Comparison of ENCODE assay signal across 1 cellular context in the genomic region with DNA sequence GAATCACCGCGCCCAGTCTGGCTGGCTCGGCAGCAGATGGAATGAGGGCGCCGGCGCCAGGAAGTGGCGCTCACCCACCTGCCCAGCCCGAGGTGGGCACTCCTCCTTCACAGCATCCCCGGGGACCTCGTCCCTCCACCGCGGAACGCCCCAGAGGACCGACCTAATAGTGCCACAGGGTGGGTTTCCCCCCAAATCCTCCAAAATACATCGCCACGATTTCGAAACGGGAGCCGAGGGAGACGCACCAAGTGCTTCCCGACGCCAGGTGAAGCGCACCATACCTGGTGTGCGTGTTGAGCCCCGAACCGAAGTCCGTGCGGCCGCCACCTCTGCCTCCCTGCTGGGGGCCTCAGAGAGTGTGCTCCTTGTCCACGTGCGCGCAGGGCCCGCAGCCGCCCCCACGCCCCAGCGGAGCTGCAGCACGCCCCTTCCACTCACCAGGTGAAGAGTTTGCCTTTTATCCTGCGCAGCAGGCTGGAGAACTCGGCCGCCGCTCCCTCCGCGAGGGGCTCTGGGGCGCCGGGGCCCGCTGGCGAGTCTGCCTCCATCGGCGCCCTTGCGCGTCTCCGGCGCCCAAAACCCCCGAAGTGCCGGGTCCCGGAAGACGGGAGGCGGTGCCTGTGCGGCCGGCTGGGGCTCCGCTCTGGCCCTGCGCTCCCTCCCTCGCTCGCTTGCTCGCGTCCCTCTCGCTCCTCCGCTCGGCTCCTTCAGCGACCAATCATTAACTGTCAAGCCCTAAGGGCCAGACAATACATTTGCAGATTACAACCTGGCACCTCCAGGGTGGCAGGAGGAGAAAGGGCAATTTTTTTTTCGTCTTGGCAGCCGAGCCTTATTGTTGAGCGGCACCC.
TF ChIP-seq lines count a peak whose summit lies in the region.

A gene with protein sequence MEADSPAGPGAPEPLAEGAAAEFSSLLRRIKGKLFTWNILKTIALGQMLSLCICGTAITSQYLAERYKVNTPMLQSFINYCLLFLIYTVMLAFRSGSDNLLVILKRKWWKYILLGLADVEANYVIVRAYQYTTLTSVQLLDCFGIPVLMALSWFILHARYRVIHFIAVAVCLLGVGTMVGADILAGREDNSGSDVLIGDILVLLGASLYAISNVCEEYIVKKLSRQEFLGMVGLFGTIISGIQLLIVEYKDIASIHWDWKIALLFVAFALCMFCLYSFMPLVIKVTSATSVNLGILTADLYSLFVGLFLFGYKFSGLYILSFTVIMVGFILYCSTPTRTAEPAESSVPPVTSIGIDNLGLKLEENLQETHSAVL (minus strand): TSS at position 571 of the 854 bp plus-strand sequence. CDS start 20 bp downstream, at position 551.

TF ChIP-seq in HepG2, 621 proteins besides CTCF, POLR2A, EP300 and RAD21 (continued from another document and continues in another):
- TF ChIP-seq, protein P1, sequence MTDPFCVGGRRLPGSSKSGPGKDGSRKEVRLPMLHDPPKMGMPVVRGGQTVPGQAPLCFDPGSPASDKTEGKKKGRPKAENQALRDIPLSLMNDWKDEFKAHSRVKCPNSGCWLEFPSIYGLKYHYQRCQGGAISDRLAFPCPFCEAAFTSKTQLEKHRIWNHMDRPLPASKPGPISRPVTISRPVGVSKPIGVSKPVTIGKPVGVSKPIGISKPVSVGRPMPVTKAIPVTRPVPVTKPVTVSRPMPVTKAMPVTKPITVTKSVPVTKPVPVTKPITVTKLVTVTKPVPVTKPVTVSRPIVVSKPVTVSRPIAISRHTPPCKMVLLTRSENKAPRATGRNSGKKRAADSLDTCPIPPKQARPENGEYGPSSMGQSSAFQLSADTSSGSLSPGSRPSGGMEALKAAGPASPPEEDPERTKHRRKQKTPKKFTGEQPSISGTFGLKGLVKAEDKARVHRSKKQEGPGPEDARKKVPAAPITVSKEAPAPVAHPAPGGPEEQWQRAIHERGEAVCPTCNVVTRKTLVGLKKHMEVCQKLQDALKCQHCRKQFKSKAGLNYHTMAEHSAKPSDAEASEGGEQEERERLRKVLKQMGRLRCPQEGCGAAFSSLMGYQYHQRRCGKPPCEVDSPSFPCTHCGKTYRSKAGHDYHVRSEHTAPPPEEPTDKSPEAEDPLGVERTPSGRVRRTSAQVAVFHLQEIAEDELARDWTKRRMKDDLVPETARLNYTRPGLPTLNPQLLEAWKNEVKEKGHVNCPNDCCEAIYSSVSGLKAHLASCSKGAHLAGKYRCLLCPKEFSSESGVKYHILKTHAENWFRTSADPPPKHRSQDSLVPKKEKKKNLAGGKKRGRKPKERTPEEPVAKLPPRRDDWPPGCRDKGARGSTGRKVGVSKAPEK (CRISPR knock-in tag; IDR thresholded peaks at IDR 0.05; ENCODE audit: borderline replicate concordance) = peak; percentile 76; the same call in 1 of the 2 replicates
- no peak for TF ChIP-seq CAMTA2 (CRISPR knock-in tag; IDR thresholded peaks at IDR 0.05; ENCODE audit: borderline replicate concordance)
- TF ChIP-seq MTF2 (CRISPR knock-in tag; IDR thresholded peaks at IDR 0.05; ENCODE audit: borderline replicate concordance) = no peak
- TF ChIP-seq TMF1 (CRISPR knock-in tag; IDR thresholded peaks at IDR 0.05; ENCODE audit: low read depth) = 0 out of 2 replicates have a peak, but pooled peaks have one; percentile 60
- TF ChIP-seq ZFP36L2 (CRISPR knock-in tag; IDR thresholded peaks at IDR 0.05) = no peak
- peak; percentile 40 for TF ChIP-seq YEATS2 (CRISPR knock-in tag; IDR thresholded peaks at IDR 0.05; ENCODE audit: borderline replicate concordance)
- TF ChIP-seq, protein P2, sequence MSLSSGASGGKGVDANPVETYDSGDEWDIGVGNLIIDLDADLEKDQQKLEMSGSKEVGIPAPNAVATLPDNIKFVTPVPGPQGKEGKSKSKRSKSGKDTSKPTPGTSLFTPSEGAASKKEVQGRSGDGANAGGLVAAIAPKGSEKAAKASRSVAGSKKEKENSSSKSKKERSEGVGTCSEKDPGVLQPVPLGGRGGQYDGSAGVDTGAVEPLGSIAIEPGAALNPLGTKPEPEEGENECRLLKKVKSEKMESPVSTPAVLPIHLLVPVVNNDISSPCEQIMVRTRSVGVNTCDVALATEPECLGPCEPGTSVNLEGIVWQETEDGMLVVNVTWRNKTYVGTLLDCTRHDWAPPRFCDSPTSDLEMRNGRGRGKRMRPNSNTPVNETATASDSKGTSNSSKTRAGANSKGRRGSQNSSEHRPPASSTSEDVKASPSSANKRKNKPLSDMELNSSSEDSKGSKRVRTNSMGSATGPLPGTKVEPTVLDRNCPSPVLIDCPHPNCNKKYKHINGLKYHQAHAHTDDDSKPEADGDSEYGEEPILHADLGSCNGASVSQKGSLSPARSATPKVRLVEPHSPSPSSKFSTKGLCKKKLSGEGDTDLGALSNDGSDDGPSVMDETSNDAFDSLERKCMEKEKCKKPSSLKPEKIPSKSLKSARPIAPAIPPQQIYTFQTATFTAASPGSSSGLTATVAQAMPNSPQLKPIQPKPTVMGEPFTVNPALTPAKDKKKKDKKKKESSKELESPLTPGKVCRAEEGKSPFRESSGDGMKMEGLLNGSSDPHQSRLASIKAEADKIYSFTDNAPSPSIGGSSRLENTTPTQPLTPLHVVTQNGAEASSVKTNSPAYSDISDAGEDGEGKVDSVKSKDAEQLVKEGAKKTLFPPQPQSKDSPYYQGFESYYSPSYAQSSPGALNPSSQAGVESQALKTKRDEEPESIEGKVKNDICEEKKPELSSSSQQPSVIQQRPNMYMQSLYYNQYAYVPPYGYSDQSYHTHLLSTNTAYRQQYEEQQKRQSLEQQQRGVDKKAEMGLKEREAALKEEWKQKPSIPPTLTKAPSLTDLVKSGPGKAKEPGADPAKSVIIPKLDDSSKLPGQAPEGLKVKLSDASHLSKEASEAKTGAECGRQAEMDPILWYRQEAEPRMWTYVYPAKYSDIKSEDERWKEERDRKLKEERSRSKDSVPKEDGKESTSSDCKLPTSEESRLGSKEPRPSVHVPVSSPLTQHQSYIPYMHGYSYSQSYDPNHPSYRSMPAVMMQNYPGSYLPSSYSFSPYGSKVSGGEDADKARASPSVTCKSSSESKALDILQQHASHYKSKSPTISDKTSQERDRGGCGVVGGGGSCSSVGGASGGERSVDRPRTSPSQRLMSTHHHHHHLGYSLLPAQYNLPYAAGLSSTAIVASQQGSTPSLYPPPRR (CRISPR knock-in tag; IDR thresholded peaks at IDR 0.05; ENCODE audit: borderline replicate concordance) = no peak
- TF ChIP-seq, protein P3, sequence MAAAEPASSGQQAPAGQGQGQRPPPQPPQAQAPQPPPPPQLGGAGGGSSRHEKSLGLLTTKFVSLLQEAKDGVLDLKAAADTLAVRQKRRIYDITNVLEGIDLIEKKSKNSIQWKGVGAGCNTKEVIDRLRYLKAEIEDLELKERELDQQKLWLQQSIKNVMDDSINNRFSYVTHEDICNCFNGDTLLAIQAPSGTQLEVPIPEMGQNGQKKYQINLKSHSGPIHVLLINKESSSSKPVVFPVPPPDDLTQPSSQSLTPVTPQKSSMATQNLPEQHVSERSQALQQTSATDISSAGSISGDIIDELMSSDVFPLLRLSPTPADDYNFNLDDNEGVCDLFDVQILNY (CRISPR knock-in tag; conservative IDR thresholded peaks at IDR 0.05) = no peak
- TF ChIP-seq, protein P4, sequence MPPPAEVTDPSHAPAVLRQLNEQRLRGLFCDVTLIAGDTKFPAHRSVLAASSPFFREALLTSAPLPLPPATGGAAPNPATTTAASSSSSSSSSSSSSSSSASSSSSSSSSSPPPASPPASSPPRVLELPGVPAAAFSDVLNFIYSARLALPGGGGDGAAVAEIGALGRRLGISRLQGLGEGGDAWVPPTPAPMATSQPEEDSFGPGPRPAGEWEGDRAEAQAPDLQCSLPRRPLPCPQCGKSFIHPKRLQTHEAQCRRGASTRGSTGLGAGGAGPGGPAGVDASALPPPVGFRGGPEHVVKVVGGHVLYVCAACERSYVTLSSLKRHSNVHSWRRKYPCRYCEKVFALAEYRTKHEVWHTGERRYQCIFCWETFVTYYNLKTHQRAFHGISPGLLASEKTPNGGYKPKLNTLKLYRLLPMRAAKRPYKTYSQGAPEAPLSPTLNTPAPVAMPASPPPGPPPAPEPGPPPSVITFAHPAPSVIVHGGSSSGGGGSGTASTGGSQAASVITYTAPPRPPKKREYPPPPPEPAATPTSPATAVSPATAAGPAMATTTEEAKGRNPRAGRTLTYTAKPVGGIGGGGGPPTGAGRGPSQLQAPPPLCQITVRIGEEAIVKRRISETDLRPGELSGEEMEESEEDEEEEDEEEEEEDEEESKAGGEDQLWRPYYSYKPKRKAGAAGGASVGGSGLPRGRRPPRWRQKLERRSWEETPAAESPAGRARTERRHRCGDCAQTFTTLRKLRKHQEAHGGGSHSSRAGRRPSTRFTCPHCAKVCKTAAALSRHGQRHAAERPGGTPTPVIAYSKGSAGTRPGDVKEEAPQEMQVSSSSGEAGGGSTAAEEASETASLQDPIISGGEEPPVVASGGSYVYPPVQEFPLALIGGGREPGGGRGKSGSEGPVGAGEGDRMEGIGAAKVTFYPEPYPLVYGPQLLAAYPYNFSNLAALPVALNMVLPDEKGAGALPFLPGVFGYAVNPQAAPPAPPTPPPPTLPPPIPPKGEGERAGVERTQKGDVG (CRISPR knock-in tag; IDR thresholded peaks at IDR 0.05; ENCODE audit: borderline replicate concordance) = 0 out of 2 replicates have a peak, but pooled peaks have one; percentile 32
- peak; percentile 25; the same call in 1 of the 2 replicates for TF ChIP-seq ZNF605 (CRISPR knock-in tag; IDR thresholded peaks at IDR 0.05)
- TF ChIP-seq ZNF33A (CRISPR knock-in tag; IDR thresholded peaks at IDR 0.05; ENCODE audit: borderline replicate concordance) = no peak
- TF ChIP-seq ATM (IDR thresholded peaks at IDR 0.05; ENCODE audit: borderline replicate concordance) = no peak
- TF ChIP-seq ZNF20 (CRISPR knock-in tag; IDR thresholded peaks at IDR 0.05) = no peak
- TF ChIP-seq, protein P5, sequence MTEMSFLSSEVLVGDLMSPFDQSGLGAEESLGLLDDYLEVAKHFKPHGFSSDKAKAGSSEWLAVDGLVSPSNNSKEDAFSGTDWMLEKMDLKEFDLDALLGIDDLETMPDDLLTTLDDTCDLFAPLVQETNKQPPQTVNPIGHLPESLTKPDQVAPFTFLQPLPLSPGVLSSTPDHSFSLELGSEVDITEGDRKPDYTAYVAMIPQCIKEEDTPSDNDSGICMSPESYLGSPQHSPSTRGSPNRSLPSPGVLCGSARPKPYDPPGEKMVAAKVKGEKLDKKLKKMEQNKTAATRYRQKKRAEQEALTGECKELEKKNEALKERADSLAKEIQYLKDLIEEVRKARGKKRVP (CRISPR knock-in tag; IDR thresholded peaks at IDR 0.05) = peak in 1 of 2 experiments; percentile 68; a peak in 2 of 4 replicates
- TF ChIP-seq, protein P6, sequence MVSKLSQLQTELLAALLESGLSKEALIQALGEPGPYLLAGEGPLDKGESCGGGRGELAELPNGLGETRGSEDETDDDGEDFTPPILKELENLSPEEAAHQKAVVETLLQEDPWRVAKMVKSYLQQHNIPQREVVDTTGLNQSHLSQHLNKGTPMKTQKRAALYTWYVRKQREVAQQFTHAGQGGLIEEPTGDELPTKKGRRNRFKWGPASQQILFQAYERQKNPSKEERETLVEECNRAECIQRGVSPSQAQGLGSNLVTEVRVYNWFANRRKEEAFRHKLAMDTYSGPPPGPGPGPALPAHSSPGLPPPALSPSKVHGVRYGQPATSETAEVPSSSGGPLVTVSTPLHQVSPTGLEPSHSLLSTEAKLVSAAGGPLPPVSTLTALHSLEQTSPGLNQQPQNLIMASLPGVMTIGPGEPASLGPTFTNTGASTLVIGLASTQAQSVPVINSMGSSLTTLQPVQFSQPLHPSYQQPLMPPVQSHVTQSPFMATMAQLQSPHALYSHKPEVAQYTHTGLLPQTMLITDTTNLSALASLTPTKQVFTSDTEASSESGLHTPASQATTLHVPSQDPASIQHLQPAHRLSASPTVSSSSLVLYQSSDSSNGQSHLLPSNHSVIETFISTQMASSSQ (IDR thresholded peaks at IDR 0.05; ENCODE audit: low read depth) = no peak
- TF ChIP-seq, protein P6 (CRISPR knock-in tag; IDR thresholded peaks at IDR 0.05; ENCODE audit: borderline replicate concordance) = no peak
- peak; percentile 80 for TF ChIP-seq ZNF776 (CRISPR knock-in tag; IDR thresholded peaks at IDR 0.05)
- TF ChIP-seq, protein P7, sequence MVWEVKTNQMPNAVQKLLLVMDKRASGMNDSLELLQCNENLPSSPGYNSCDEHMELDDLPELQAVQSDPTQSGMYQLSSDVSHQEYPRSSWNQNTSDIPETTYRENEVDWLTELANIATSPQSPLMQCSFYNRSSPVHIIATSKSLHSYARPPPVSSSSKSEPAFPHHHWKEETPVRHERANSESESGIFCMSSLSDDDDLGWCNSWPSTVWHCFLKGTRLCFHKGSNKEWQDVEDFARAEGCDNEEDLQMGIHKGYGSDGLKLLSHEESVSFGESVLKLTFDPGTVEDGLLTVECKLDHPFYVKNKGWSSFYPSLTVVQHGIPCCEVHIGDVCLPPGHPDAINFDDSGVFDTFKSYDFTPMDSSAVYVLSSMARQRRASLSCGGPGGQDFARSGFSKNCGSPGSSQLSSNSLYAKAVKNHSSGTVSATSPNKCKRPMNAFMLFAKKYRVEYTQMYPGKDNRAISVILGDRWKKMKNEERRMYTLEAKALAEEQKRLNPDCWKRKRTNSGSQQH (CRISPR knock-in tag; IDR thresholded peaks at IDR 0.05; ENCODE audit: low read depth) = no peak
- no peak for TF ChIP-seq ZBTB8A (CRISPR knock-in tag; IDR thresholded peaks at IDR 0.05; ENCODE audit: borderline replicate concordance, low read depth)
- no peak; the same call in 1 of the 2 replicates for TF ChIP-seq PRMT3 (CRISPR knock-in tag; IDR thresholded peaks at IDR 0.05; ENCODE audit: borderline replicate concordance, low read depth)
- peak; percentile 25 for TF ChIP-seq XRCC5 (optimal IDR thresholded peaks at IDR 0.05; ENCODE audit: low read length)
- no peak for TF ChIP-seq ATF1 (CRISPR knock-in tag; IDR thresholded peaks at IDR 0.05)
- TF ChIP-seq ELF3 (CRISPR knock-in tag; IDR thresholded peaks at IDR 0.05) = peak; percentile 23; the same call in 1 of the 2 replicates
- TF ChIP-seq SIN3A (IDR thresholded peaks at IDR 0.05; ENCODE audit: borderline replicate concordance, low read depth, low read length) = peak; percentile 62; the same call in 1 of the 2 replicates
- TF ChIP-seq, protein P8, sequence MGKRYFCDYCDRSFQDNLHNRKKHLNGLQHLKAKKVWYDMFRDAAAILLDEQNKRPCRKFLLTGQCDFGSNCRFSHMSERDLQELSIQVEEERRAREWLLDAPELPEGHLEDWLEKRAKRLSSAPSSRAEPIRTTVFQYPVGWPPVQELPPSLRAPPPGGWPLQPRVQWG (CRISPR knock-in tag; IDR thresholded peaks at IDR 0.05; ENCODE audit: borderline replicate concordance, low read depth) = no peak
- peak; percentile 56; the same call in 1 of the 2 replicates for TF ChIP-seq GZF1 (CRISPR knock-in tag; IDR thresholded peaks at IDR 0.05)
- TF ChIP-seq ZNF431 (CRISPR knock-in tag; IDR thresholded peaks at IDR 0.05; ENCODE audit: borderline replicate concordance, low read depth) = 0 out of 2 replicates have a peak, but pooled peaks have one; percentile 5
- no peak; the same call in 1 of the 2 replicates for TF ChIP-seq RXRB (CRISPR knock-in tag; IDR thresholded peaks at IDR 0.05; ENCODE audit: borderline replicate concordance)
- no peak for TF ChIP-seq NAIF1 (CRISPR knock-in tag; IDR thresholded peaks at IDR 0.05; ENCODE audit: borderline replicate concordance)
- no peak for TF ChIP-seq SYNCRIP (IDR thresholded peaks at IDR 0.05; ENCODE audit: insufficient read depth, low read depth, low read length)
